10 cellular contexts compared by ENCODE assay signal in the genomic region with DNA sequence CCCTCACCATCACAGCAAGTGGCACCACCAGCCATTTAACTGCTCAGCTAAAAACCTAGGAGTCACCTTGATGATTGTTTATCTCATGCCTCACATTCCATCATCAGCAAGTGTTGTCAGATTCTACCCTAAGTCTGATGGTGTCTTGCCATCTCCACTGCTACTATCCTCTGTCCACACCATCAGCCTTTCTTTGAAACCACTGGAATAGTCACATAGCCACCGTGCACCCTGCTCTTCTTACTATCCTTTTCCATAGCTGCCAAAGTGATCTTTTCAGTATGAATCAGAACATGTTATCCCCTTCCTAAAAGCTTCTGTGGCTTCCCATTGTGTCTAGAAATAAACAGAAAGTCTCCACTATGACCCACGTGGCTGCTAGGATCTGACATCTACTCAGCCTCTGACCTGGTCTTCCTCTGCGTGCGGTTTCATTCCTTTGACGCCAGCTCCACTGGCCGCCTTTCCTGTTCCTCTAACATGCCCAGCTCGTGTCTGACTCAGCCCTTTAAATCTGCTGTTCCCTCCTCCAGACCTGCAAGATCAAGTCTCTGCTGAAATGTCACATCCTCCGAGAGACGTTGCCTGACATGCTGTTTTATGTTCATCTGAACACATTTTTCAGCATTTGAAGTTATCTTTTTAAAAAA. TPM values are rescaled to one million over a fixed set of nuclear protein-coding genes. Genes with fewer than 3 reads are reported as not detected.
DNase-seq lines count a peak whose midpoint lies in the region; ATAC-seq and TF ChIP-seq lines count a peak whose summit lies in the region.
"Had no signal": no experiment of that assay in that cellular context is flagged by ENCODE, and none has a peak within 500 bp of the region (broad histone marks: within the 10 kb centered on the region; RNA-seq: fewer than 3 reads in every experiment).

No MANE protein-coding gene starts in this region.

- H4K20me1 ChIP-seq in MM.1S (ENCODE audit: insufficient read depth, low read length): no peaks in the 10 kb centered on the region

- H3K4me1 ChIP-seq in naive thymus-derived CD4-positive, alpha-beta T cell (ENCODE audit: control insufficient read depth in 2 of 2, insufficient read depth in 2 of 2, low read length in 2 of 2): no peaks in the 10 kb centered on the region
- H3K4me1 ChIP-seq in MM.1S (ENCODE audit: low read length) (no peaks in the 10 kb centered on the region), mesendoderm (ENCODE audit: control insufficient read depth, low read depth, low read length) (no peaks in the 10 kb centered on the region)

- DNase-seq in stimulated activated CD4-positive, alpha-beta T cell treated with anti-CD3 and anti-CD28 coated beads, Interleukin-15, amount 100 ng/mL, for 24 hours: peak; percentile 27
- DNase-seq in stimulated activated CD4-positive, alpha-beta T cell treated with anti-CD3 and anti-CD28 coated beads, Interleukin-12 subunit alpha, Interleukin-12 subunit beta, amount 100 ng/mL, for 4 hours: no peak
- DNase-seq in naive thymus-derived CD4-positive, alpha-beta T cell: no peak
- no peak for DNase-seq in NCI-H69 (lab: John Stamatoyannopoulos, UW)
- DNase-seq in MM.1S: no peak
- DNase-seq in mesendoderm: no peak
- DNase-seq in germinal center (ENCODE audit: low spot score): no peak
- DNase-seq: NCI-H82 had no signal

- H3K4me3 Mint-ChIP-seq in naive thymus-derived CD4-positive, alpha-beta T cell: peak overlapping the region in 2 of 10 donors; percentile 19 to 24

- H3K36me3 ChIP-seq in naive thymus-derived CD4-positive, alpha-beta T cell (ENCODE audit: control insufficient read depth in 2 of 3, insufficient read depth in 3 of 3, low read length in 3 of 3): no peaks in the 10 kb centered on the region
- H3K36me3 ChIP-seq in MM.1S (replicated peaks; ENCODE audit: insufficient read depth, low read length) (no peaks in the 10 kb centered on the region), mesendoderm (ENCODE audit: control insufficient read depth, insufficient read depth, low read length) (no peaks in the 10 kb centered on the region)

- H4K5ac ChIP-seq in mesendoderm (ENCODE audit: low read length): no peak overlapping the region

- H3F3A ChIP-seq in MM.1S (ENCODE audit: insufficient read depth, low read length): no peaks in the 10 kb centered on the region

- H3K4me1 Mint-ChIP-seq in naive thymus-derived CD4-positive, alpha-beta T cell: peaks cover 0 to 8% (median 5%) of the 10 kb centered on the region in 7 donors

- no peak for TF ChIP-seq CTCF in MM.1S (IDR thresholded peaks at IDR 0.05; ENCODE audit: low read length)

- peak; percentile 90 for ATAC-seq in naive thymus-derived CD4-positive, alpha-beta T cell

- no peak overlapping the region for H3K18ac ChIP-seq in mesendoderm (ENCODE audit: low read length)

- no peak overlapping the region for H3K56ac ChIP-seq in mesendoderm (ENCODE audit: low read length)

- H2BK15ac ChIP-seq in mesendoderm (replicated peaks; ENCODE audit: low read depth): no peak overlapping the region

- no peak overlapping the region for H2AK5ac ChIP-seq in mesendoderm (ENCODE audit: low read length)

- peak overlapping the region; percentile 51 for H3K27ac ChIP-seq in cingulate gyrus (ENCODE audit: low read depth, low read length)
- H3K27ac ChIP-seq in naive thymus-derived CD4-positive, alpha-beta T cell (ENCODE audit: low read depth, low read length): no peak overlapping the region
- H3K27ac ChIP-seq in MM.1S (ENCODE audit: low read length): no peak overlapping the region
- no peak overlapping the region for H3K27ac ChIP-seq in mesendoderm (ENCODE audit: low read depth, low read length)

- no peak overlapping the region for H2AFZ ChIP-seq in MM.1S (ENCODE audit: low read length)

- no peak overlapping the region for H3K4me2 ChIP-seq in MM.1S (ENCODE audit: low read depth, low read length)
- no peak overlapping the region for H3K4me2 ChIP-seq in mesendoderm (ENCODE audit: low read length)

- no peak overlapping the region for H2BK5ac ChIP-seq in mesendoderm (ENCODE audit: low read length)

- H3K4me3 ChIP-seq in naive thymus-derived CD4-positive, alpha-beta T cell (ENCODE audit: low read length): no peak overlapping the region
- H3K4me3 ChIP-seq in MM.1S (ENCODE audit: low read length) (no peak overlapping the region), mesendoderm (ENCODE audit: low read length) (no peak overlapping the region)

- intact Hi-C loops in naive thymus-derived CD4-positive, alpha-beta T cell (cut with micrococcal nuclease): no loop called here

- no peak overlapping the region for H3K9ac ChIP-seq in MM.1S (ENCODE audit: low read length)
- no peak overlapping the region for H3K9ac ChIP-seq in mesendoderm (ENCODE audit: low read length)

- peaks cover 0 to 2% (median 0%) of the 10 kb centered on the region in 11 donors for H3K9me3 Mint-ChIP-seq in naive thymus-derived CD4-positive, alpha-beta T cell

- no peaks in the 10 kb centered on the region for H3K9me2 ChIP-seq in MM.1S (replicated peaks; ENCODE audit: insufficient read depth, low read length)

- no peaks in the 10 kb centered on the region for H3K36me3 Mint-ChIP-seq in naive thymus-derived CD4-positive, alpha-beta T cell

- WGBS in mesendoderm (ENCODE audit: extremely low coverage, insufficient coverage, low lambda C conversion rate): no CpG with 5 or more reads among the region's 9 CpGs

- no peak overlapping the region for H3K4ac ChIP-seq in mesendoderm (ENCODE audit: low read depth, low read length)

- no peaks in the 10 kb centered on the region for H3K27me3 ChIP-seq in naive thymus-derived CD4-positive, alpha-beta T cell (ENCODE audit: control insufficient read depth in 2 of 2, insufficient read depth in 2 of 2, low read length in 2 of 2)
- no peaks in the 10 kb centered on the region for H3K27me3 ChIP-seq in MM.1S (replicated peaks; ENCODE audit: insufficient read depth, low read length)
- no peaks in the 10 kb centered on the region for H3K27me3 ChIP-seq in mesendoderm (ENCODE audit: insufficient read depth, low read length, poor library complexity)

- H3K27ac Mint-ChIP-seq in naive thymus-derived CD4-positive, alpha-beta T cell: no peak overlapping the region

- H3K79me1 ChIP-seq in mesendoderm (ENCODE audit: low read length): no peaks in the 10 kb centered on the region

- H3K27me3 Mint-ChIP-seq in naive thymus-derived CD4-positive, alpha-beta T cell: peaks cover 3 to 12% (median 4%) of the 10 kb centered on the region in 5 donors

- no peak overlapping the region for H2BK120ac ChIP-seq in mesendoderm (ENCODE audit: low read depth, low read length)

- H4K8ac ChIP-seq in mesendoderm (ENCODE audit: low read depth, low read length): no peak overlapping the region

- POLR2A ChIA-PET in naive thymus-derived CD4-positive, alpha-beta T cell (lab: Charles Lee): no interaction called here

- no peak overlapping the region for H3K23ac ChIP-seq in mesendoderm (ENCODE audit: low read length)

- CTCF ChIA-PET in naive thymus-derived CD4-positive, alpha-beta T cell (lab: Charles Lee): no interaction called here

- H3K79me2 ChIP-seq in MM.1S (ENCODE audit: low read length) (no peaks in the 10 kb centered on the region), mesendoderm (ENCODE audit: control insufficient read depth, insufficient read depth, low read length) (no peaks in the 10 kb centered on the region)

- H3K9me3 ChIP-seq in naive thymus-derived CD4-positive, alpha-beta T cell (ENCODE audit: control insufficient read depth in 2 of 3, low read length in 3 of 3): no peaks in the 10 kb centered on the region
- H3K9me3 ChIP-seq in MM.1S (replicated peaks; ENCODE audit: insufficient read depth, low read length): no peaks in the 10 kb centered on the region

RNA-seq across cellular contexts. Expression of gene CHN2, which starts 16.5 kb away (rescaled TPM):
- 10 to 100 TPM in 1 of 5 experiments, 1 to 10 TPM in 2, under 1 TPM in 2; 0.34 to 28.1 (median 1.8) TPM for total RNA-seq in naive thymus-derived CD4-positive, alpha-beta T cell
- under 1 TPM; 0.47 to 0.98 TPM for polyA plus RNA-seq in naive thymus-derived CD4-positive, alpha-beta T cell
- polyA plus RNA-seq in mesendoderm (2013, experiment 1 of 2): 7.2 TPM
- 5.3 TPM for polyA plus RNA-seq in mesendoderm (2013, experiment 2 of 2)
- polyA plus RNA-seq: BJ had no signal

RNA-seq across cellular contexts. Expression of gene CPVL, which starts 31.8 kb away (rescaled TPM):
- total RNA-seq in naive thymus-derived CD4-positive, alpha-beta T cell: 10 to 100 TPM in 2 of 5 experiments, 1 to 10 TPM in 2, under 1 TPM in 1; 0.48 to 88.3 (median 3.2) TPM
- under 1 TPM; 0.32 to 0.78 TPM for polyA plus RNA-seq in naive thymus-derived CD4-positive, alpha-beta T cell
- 45.4 TPM for polyA plus RNA-seq in mesendoderm (2013, experiment 1 of 2)
- 45.8 TPM for polyA plus RNA-seq in mesendoderm (2013, experiment 2 of 2)
- polyA plus RNA-seq: BJ had no signal
